1 cellular context compared by ENCODE assay signal in the genomic region with DNA sequence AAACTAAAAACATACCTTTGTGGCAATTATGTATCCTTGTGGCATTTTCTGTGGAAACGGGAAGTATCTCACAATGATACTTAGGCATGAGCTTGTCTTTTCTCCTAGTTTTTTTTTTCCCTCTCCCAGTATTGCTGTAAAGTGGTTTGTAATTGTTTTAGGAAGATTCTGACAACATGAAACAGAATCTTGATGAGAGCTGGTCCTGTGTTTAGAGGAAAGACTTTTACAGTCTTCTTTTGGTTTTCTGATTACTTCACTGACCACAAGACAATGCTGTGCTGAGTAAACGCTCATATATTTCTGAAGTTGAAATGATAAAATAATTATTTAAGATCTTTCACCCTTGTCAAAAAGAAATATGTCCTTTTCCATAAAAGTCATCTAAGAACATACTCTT.
TF ChIP-seq lines count a peak whose summit lies in the region.

No MANE protein-coding gene starts in this region.

TF ChIP-seq in HEK293, 187 proteins besides CTCF, POLR2A, EP300 and RAD21 (continued from another document):
- peak; percentile 20; the same call in 1 of the 2 replicates for TF ChIP-seq KLF10 (tag by site-specific recombination; IDR thresholded peaks at IDR 0.05)
- TF ChIP-seq FEZF1 (tag by site-specific recombination; IDR thresholded peaks at IDR 0.05): peak; percentile 59
- no peak for TF ChIP-seq OVOL3 (tag by site-specific recombination; IDR thresholded peaks at IDR 0.05)
- TF ChIP-seq, protein P1, sequence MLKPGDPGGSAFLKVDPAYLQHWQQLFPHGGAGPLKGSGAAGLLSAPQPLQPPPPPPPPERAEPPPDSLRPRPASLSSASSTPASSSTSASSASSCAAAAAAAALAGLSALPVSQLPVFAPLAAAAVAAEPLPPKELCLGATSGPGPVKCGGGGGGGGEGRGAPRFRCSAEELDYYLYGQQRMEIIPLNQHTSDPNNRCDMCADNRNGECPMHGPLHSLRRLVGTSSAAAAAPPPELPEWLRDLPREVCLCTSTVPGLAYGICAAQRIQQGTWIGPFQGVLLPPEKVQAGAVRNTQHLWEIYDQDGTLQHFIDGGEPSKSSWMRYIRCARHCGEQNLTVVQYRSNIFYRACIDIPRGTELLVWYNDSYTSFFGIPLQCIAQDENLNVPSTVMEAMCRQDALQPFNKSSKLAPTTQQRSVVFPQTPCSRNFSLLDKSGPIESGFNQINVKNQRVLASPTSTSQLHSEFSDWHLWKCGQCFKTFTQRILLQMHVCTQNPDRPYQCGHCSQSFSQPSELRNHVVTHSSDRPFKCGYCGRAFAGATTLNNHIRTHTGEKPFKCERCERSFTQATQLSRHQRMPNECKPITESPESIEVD (tag by site-specific recombination; IDR thresholded peaks at IDR 0.05): peak; percentile 95
